ENCODE assay signal across 15 cellular contexts in genomic region chr11:34203377-34203801, GRCh38.
DNase-seq lines count a peak whose midpoint lies in the region; ATAC-seq, FAIRE-seq and TF ChIP-seq lines count a peak whose summit lies in the region.
"Had no signal": no experiment of that assay in that cellular context is flagged by ENCODE, and none has a peak within 500 bp of the region (broad histone marks: within the 10 kb centered on the region; RNA-seq: fewer than 3 reads in every experiment).

No MANE protein-coding gene starts in this region.

- TF ChIP-seq EP300 in H1 (IDR thresholded peaks at IDR 0.05; ENCODE audit: borderline replicate concordance in 1 of 2, low read depth in 2 of 2, low read length in 2 of 2): no peak

- H4K5ac ChIP-seq in H1 (ENCODE audit: insufficient read length, low read depth, low read length): no peak overlapping the region

- H2BK5ac ChIP-seq in H1 (ENCODE audit: low read depth, low read length): no peak overlapping the region; the same call in 1 of the 2 replicates

- no peaks in the 10 kb centered on the region for H4K20me1 ChIP-seq in DOHH2 (ENCODE audit: control insufficient read depth, insufficient read depth, low read depth, low read length)
- no peaks in the 10 kb centered on the region for H4K20me1 ChIP-seq in H1 (replicated peaks in 1 of 2; ENCODE audit: control insufficient read depth in 1 of 2, insufficient read depth in 2 of 2, low read length in 2 of 2)

- no peak for ATAC-seq in gastrocnemius medialis

- H3K27me3 ChIP-seq in DOHH2 (ENCODE audit: control insufficient read depth, low read length) (no peaks in the 10 kb centered on the region), H1 (replicated peaks in 1 of 4; ENCODE audit: control insufficient read depth in 3 of 4, extremely low read depth in 1 of 4, insufficient read depth in 3 of 4, low read length in 3 of 4) (no peaks in the 10 kb centered on the region), gastrocnemius medialis (no peaks in the 10 kb centered on the region)
- H3K27me3 ChIP-seq: esophagus muscularis mucosa had no signal

- no peaks in the 10 kb centered on the region for H3K23me2 ChIP-seq in H1 (ENCODE audit: low read depth, low read length)

- peak overlapping the region; percentile 65; the same call in 1 of the 2 replicates for H2AK5ac ChIP-seq in H1 (ENCODE audit: low read depth, low read length)

- H3K79me1 ChIP-seq in H1 (ENCODE audit: low read depth, low read length): peaks cover 3% of the 10 kb centered on the region

- intact Hi-C loops in gastrocnemius medialis (cut with DNase I; ENCODE audit: low total_unique reads): no loop called here

- no peak overlapping the region for H3K23ac ChIP-seq in H1 (ENCODE audit: insufficient read length)

- H2BK120ac ChIP-seq in H1 (replicated peaks; ENCODE audit: low read depth, low read length): no peak overlapping the region

- H3K36me3 ChIP-seq in DOHH2 (ENCODE audit: control insufficient read depth, low read length) (no peaks in the 10 kb centered on the region), H1 (ENCODE audit: control insufficient read depth in 2 of 4, insufficient read depth in 4 of 4, low read length in 3 of 4) (no peaks in the 10 kb centered on the region), gastrocnemius medialis (no peaks in the 10 kb centered on the region)
- H3K36me3 ChIP-seq: neutrophil had no signal

- H3K79me2 ChIP-seq in DOHH2 (ENCODE audit: control insufficient read depth, low read length) (no peaks in the 10 kb centered on the region), H1 (ENCODE audit: control insufficient read depth in 1 of 2, insufficient read depth in 2 of 2, low read length in 2 of 2) (no peaks in the 10 kb centered on the region)

- DNase-seq in GM19238 (ENCODE audit: insufficient read length, low spot score) (peak; percentile 49), H1 (ENCODE audit: low read depth in 1 of 2, low spot score in 2 of 2) (no peak), NCI-H526 treated with DMSO at 0.1 percent for 48 hours (lab: John Stamatoyannopoulos, UW) (no peak), midbrain (lab: John Stamatoyannopoulos, UW) (no peak), NCI-H510A treated with DMSO at 0.1 percent for 48 hours (lab: John Stamatoyannopoulos, UW) (no peak), gastrocnemius medialis (no peak)
- DNase-seq in Jurkat, Clone E6-1 (ENCODE audit: low read depth, low spot score): peak; percentile 22
- DNase-seq: NCI-H187, NCI-H748 treated with DMSO at 0.1 percent for 48 hours had no signal

- CTCF ChIA-PET in H1 (lab: Charles Lee; ENCODE audit: partially characterized antibody): interaction anchor here (0.8 to 1.6 kb wide), 3 partner anchors 9 to 19 kb away, joined by 3 to 5 read pairs (median 5); no protein-coding TSS in a partner anchor

- no peaks in the 10 kb centered on the region for H3K9me3 ChIP-seq in DOHH2 (ENCODE audit: control insufficient read depth, insufficient read depth, low read length)
- no peaks in the 10 kb centered on the region for H3K9me3 ChIP-seq in H1 (ENCODE audit: insufficient read depth in 2 of 2, low read depth in 1 of 2, low read length in 1 of 2)
- no peaks in the 10 kb centered on the region for H3K9me3 ChIP-seq in gastrocnemius medialis
- H3K9me3 ChIP-seq: esophagus muscularis mucosa, neutrophil had no signal

- no peak overlapping the region for H3K4me3 ChIP-seq in DOHH2 (ENCODE audit: low read length)
- H3K4me3 ChIP-seq in Jurkat, Clone E6-1 (ENCODE audit: low read length): no peak overlapping the region
- no peak overlapping the region for H3K4me3 ChIP-seq in H1 (ENCODE audit: extremely low read depth in 1 of 4, insufficient read depth in 2 of 4, low read depth in 3 of 4, low read length in 4 of 4)
- no peak overlapping the region for H3K4me3 ChIP-seq in gastrocnemius medialis
- H3K4me3 ChIP-seq: coronary artery, esophagus muscularis mucosa, skin epidermis had no signal

- in situ Hi-C loops in gastrocnemius medialis (cut with MboI; ENCODE audit: low sequenced_read_pairs in 4 of 4): no loop called here

- peak overlapping the region; percentile 31 for H3K4me2 ChIP-seq in DOHH2 (ENCODE audit: low read length)
- H3K4me2 ChIP-seq in H1 (ENCODE audit: insufficient read depth in 1 of 2, low read depth in 2 of 2, low read length in 2 of 2): no peak overlapping the region

- no peak for TF ChIP-seq CTCF in DOHH2 (IDR thresholded peaks at IDR 0.05; ENCODE audit: low read depth, low read length, poor library complexity, severe bottlenecking)
- no peak for TF ChIP-seq CTCF in H1 (IDR thresholded peaks at IDR 0.05; ENCODE audit: control extremely low read depth in 1 of 3, insufficient read depth in 1 of 3, low read depth in 1 of 3, low read length in 3 of 3)
- no peak for TF ChIP-seq CTCF in gastrocnemius medialis (IDR thresholded peaks at IDR 0.05 in 4 of 5, conservative IDR thresholded peaks at IDR 0.05 in 1 of 5)

- WGBS in H1 (ENCODE audit: extremely low coverage in 1 of 2, insufficient coverage in 1 of 2, insufficient read length in 1 of 2, insufficient replicate concordance in 2 of 2, low coverage in 1 of 2, low lambda C conversion rate in 2 of 2, missing lambda C conversion rate in 1 of 2), 2 experiments: 93% methylated on average over 5 of the region's 5 CpGs; no CpG with 5 or more reads in 1 of the 2 experiments

- no peak overlapping the region for H3K56ac ChIP-seq in H1 (replicated peaks; ENCODE audit: insufficient read length, low read depth, low read length)

- peak overlapping the region; percentile 32; the same call in 1 of the 2 replicates for H2BK12ac ChIP-seq in H1 (ENCODE audit: low read depth, low read length)

- no peak overlapping the region for H2BK20ac ChIP-seq in H1 (ENCODE audit: low read length)

- no peak overlapping the region for H2AFZ ChIP-seq in H1 (ENCODE audit: low read length)

- peak overlapping the region; percentile 34; the same call in 1 of the 2 replicates for H3K18ac ChIP-seq in H1 (ENCODE audit: extremely low read depth, low read length)

- H3K14ac ChIP-seq in H1 (ENCODE audit: insufficient read length): no peak overlapping the region

- H3K27ac ChIP-seq in DOHH2 (ENCODE audit: low read depth, low read length) (no peak overlapping the region), H1 (ENCODE audit: low read depth, low read length) (no peak overlapping the region), gastrocnemius medialis (no peak overlapping the region)
- H3K27ac ChIP-seq: coronary artery, esophagus muscularis mucosa, neutrophil, skin epidermis had no signal

- POLR2A ChIA-PET in H1 (lab: Charles Lee; ENCODE audit: partially characterized antibody): no interaction called here

- no peaks in the 10 kb centered on the region for H3F3A ChIP-seq in DOHH2 (ENCODE audit: control insufficient read depth, insufficient read depth)

- no peak for FAIRE-seq in H1 (lab: Jason Lieb, UNC)
- FAIRE-seq: G401.6 had no signal

- TF ChIP-seq POLR2A in H1 (IDR thresholded peaks at IDR 0.05; ENCODE audit: control extremely low read depth in 1 of 2, low read depth in 2 of 2, low read length in 2 of 2) (no peak), gastrocnemius medialis (IDR thresholded peaks at IDR 0.05) (no peak)

- H3K9me2 ChIP-seq in DOHH2 (replicated peaks; ENCODE audit: control insufficient read depth, low read length): no peaks in the 10 kb centered on the region

- peak overlapping the region; percentile 7 for H4K91ac ChIP-seq in H1 (replicated peaks; ENCODE audit: insufficient read length, low read length)

- no peak overlapping the region for H3K4ac ChIP-seq in H1 (replicated peaks; ENCODE audit: insufficient read length, low read depth, low read length)

- no peak overlapping the region for H2BK15ac ChIP-seq in H1 (ENCODE audit: low read length)

- no peak overlapping the region; the same call in 1 of the 2 replicates for H4K8ac ChIP-seq in H1 (ENCODE audit: extremely low read depth, insufficient read depth, low read length)

- TF ChIP-seq RAD21 in H1 (IDR thresholded peaks at IDR 0.05 in 1 of 2, conservative IDR thresholded peaks at IDR 0.05 in 1 of 2; ENCODE audit: low read depth in 2 of 2, low read length in 2 of 2): no peak

- H3K4me1 ChIP-seq in DOHH2 (ENCODE audit: control insufficient read depth, low read length) (peaks cover 11% of the 10 kb centered on the region), H1 (replicated peaks in 1 of 4; ENCODE audit: control insufficient read depth in 3 of 4, insufficient read depth in 4 of 4, low read length in 3 of 4) (peaks cover 3 to 23% (median 16%) of the 10 kb centered on the region in 4 experiments), gastrocnemius medialis (no peaks in the 10 kb centered on the region)

- H3K9ac ChIP-seq in H1 (replicated peaks in 1 of 4; ENCODE audit: extremely low read depth in 1 of 4, low read depth in 3 of 4, low read length in 3 of 4): no peak overlapping the region

TF ChIP-seq in H1, 55 proteins besides CTCF, POLR2A, EP300 and RAD21:
- no peak for TF ChIP-seq TAF7 (optimal IDR thresholded peaks at IDR 0.05; ENCODE audit: borderline replicate concordance, low read depth, low read length)
- TF ChIP-seq SP1 (IDR thresholded peaks at IDR 0.05; ENCODE audit: low read depth, low read length): no peak
- no peak for TF ChIP-seq GTF2F1 (IDR thresholded peaks at IDR 0.05; ENCODE audit: borderline replicate concordance, low read depth, low read length)
- no peak for TF ChIP-seq KDM4A (IDR thresholded peaks at IDR 0.05; ENCODE audit: low read depth, low read length, severe bottlenecking)
- no peak for TF ChIP-seq JUND (IDR thresholded peaks at IDR 0.05; ENCODE audit: low read length)
- TF ChIP-seq MAFK (IDR thresholded peaks at IDR 0.05; ENCODE audit: low read depth, low read length): no peak
- no peak for TF ChIP-seq TAF1 (IDR thresholded peaks at IDR 0.05; ENCODE audit: low read depth, low read length)

Comparison
In these comparisons a context has a peak if more than half of its experiments do, and no peak if none do; other contexts are left out.
1. DNase-seq: peak in GM19238 (single experiment) and Jurkat, Clone E6-1 (single experiment); none in H1 (0 of 2), NCI-H526 treated with DMSO at 0.1 percent for 48 hours (single experiment), midbrain (single experiment), NCI-H510A treated with DMSO at 0.1 percent for 48 hours (single experiment) and gastrocnemius medialis (0 of 2).